ENCODE assay signal across 11 cellular contexts in the genomic region with DNA sequence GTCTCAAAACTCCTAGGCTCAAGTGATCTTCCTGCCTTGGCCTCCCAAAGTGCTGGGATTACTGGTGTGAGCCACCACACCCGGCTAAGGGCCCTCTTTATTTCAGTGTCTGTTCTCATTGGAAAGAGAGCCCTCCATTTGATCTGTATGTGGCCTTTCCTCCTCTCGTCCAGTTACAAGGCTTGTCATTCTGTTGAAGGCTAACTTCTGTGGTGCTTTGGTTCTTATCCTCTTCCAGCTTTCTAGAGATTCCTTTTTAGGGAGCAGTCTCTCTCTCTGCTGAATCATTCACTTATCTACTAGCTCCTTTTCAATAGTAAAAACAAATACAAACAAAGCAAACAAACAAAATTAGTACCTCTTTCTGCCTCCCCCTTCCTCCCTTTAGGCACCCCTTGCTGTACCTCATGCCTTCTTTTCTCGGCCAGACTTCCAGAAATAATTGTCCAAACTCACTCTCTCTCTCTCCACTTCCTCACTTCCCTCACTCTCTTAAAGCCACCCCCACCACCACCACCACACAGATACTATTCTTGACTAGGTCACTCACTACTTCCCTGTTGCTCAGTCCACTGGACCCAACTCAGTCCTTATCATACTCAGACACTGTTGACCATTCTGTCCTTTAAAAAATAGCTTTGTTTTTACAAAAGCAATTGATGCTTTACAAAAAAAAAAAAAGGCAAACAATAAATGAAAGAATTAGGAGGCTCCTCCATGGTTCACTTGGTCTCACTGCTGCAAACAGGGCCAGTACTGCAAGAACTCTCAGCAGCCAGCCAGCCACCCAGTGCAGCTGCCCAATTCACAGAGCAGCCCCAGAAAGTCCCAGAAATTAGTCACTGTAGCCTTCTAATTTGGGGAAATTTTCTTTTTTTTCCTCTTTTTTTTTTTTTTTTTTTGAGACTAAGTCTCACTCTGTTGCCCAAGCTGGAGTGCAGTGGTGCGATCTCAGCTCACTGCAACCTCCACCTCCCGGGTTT. TPM values are rescaled to one million over a fixed set of nuclear protein-coding genes. Genes with fewer than 3 reads are reported as not detected.
A peak's percentile ranks its signal among the peaks of the same experiment; 100 is the strongest.
DNase-seq lines count a peak whose midpoint lies in the region; ATAC-seq lines count a peak whose summit lies in the region.
"Had no signal": no experiment of that assay in that cellular context is flagged by ENCODE, and none has a peak within 500 bp of the region (broad histone marks: within the 10 kb centered on the region; RNA-seq: fewer than 3 reads in every experiment).

No MANE protein-coding gene starts in this region.

- H3K27ac ChIP-seq in BLaER1 treated with 17β-estradiol and CSF1 and Interleukin-3, amounts not matched to agents 10 nM and 100 nM = peak overlapping the region in 6 of 11 experiments; percentile 31 to 86 (median 70); a peak in 11 of 22 replicates
- H3K27ac ChIP-seq in naive thymus-derived CD4-positive, alpha-beta T cell (ENCODE audit: low read depth, low read length) = no peak overlapping the region

- peak overlapping the region in 4 of 10 experiments; percentile 18 to 51 (median 40); a peak in 5 of 20 replicates for H3K4me3 ChIP-seq in BLaER1 treated with 17β-estradiol and CSF1 and Interleukin-3, amounts not matched to agents 10 nM and 100 nM
- H3K4me3 ChIP-seq in naive thymus-derived CD4-positive, alpha-beta T cell (ENCODE audit: low read length) = no peak overlapping the region

- in situ Hi-C loops in KBM-7 (cut with MboI; ENCODE audit: low pct_unique_long_range_greater_than_20kb, low sequenced_read_pairs) = no loop called here

- H3K9me3 Mint-ChIP-seq in activated T-helper 17 cell treated with anti-CD3 and anti-CD28 coated beads, Interleukin-2, amount 50 U/mL, for 72 hours = no peaks in the 10 kb centered on the region
- H3K9me3 Mint-ChIP-seq in naive thymus-derived CD4-positive, alpha-beta T cell = no peaks in the 10 kb centered on the region
- H3K9me3 Mint-ChIP-seq: effector memory CD8-positive, alpha-beta T cell; memory B cell had no signal

- CTCF ChIA-PET in naive thymus-derived CD4-positive, alpha-beta T cell (lab: Charles Lee) = interaction anchor here (0.5 to 0.7 kb wide), 2 partner anchors 22 to 798 kb away, joined by 3 to 4 read pairs; no protein-coding TSS in a partner anchor

- H3K4me1 ChIP-seq in BLaER1 treated with 17β-estradiol and CSF1 and Interleukin-3, amounts not matched to agents 10 nM and 100 nM = peaks cover 52 to 100% (median 81%) of the 10 kb centered on the region in 10 experiments
- peaks cover 14 to 18% of the 10 kb centered on the region in 2 donors for H3K4me1 ChIP-seq in naive thymus-derived CD4-positive, alpha-beta T cell (ENCODE audit: control insufficient read depth in 2 of 2, insufficient read depth in 2 of 2, low read length in 2 of 2)

- H3K9ac ChIP-seq in BLaER1 treated with 17β-estradiol and CSF1 and Interleukin-3, amounts not matched to agents 10 nM and 100 nM = peak overlapping the region in 5 of 11 experiments; percentile 28 to 80 (median 66); a peak in 7 of 22 replicates

- DNase-seq in KBM-7 = peak; percentile 75
- DNase-seq in naive thymus-derived CD4-positive, alpha-beta T cell = no peak
- DNase-seq in NCI-H1694 (lab: John Stamatoyannopoulos, UW) = no peak
- no peak for DNase-seq in activated CD4-positive, alpha-beta T cell treated with anti-CD3 and anti-CD28 coated beads for 48 hours
- DNase-seq in NCI-H1694 treated with DMSO at 0.1 percent for 48 hours (lab: John Stamatoyannopoulos, UW) = no peak

- no peaks in the 10 kb centered on the region for H3K9me3 ChIP-seq in BLaER1 treated with 17β-estradiol and CSF1 and Interleukin-3, amounts not matched to agents 10 nM and 100 nM (replicated peaks in 1 of 11)
- no peaks in the 10 kb centered on the region for H3K9me3 ChIP-seq in naive thymus-derived CD4-positive, alpha-beta T cell (ENCODE audit: control insufficient read depth in 2 of 3, low read length in 3 of 3)

- no peaks in the 10 kb centered on the region for H3K27me3 Mint-ChIP-seq in activated T-helper 17 cell treated with anti-CD3 and anti-CD28 coated beads, Interleukin-2, amount 50 U/mL, for 72 hours
- peaks cover 0 to 4% (median 0%) of the 10 kb centered on the region in 5 donors for H3K27me3 Mint-ChIP-seq in naive thymus-derived CD4-positive, alpha-beta T cell
- H3K27me3 Mint-ChIP-seq: effector memory CD8-positive, alpha-beta T cell; memory B cell had no signal

- H3K4me3 Mint-ChIP-seq in activated T-helper 17 cell treated with anti-CD3 and anti-CD28 coated beads, Interleukin-2, amount 50 U/mL, for 72 hours = no peak overlapping the region
- peak overlapping the region in 1 of 10 donors; percentile 37 for H3K4me3 Mint-ChIP-seq in naive thymus-derived CD4-positive, alpha-beta T cell
- H3K4me3 Mint-ChIP-seq: effector memory CD8-positive, alpha-beta T cell; memory B cell had no signal

- ATAC-seq in activated T-helper 17 cell treated with anti-CD3 and anti-CD28 coated beads, Interleukin-2, amount 50 U/mL, for 72 hours (replicated peaks) = no peak
- ATAC-seq in naive thymus-derived CD4-positive, alpha-beta T cell = peak; percentile 40
- ATAC-seq in HG02798 (IDR thresholded peaks at IDR 0.05; ENCODE audit: poor library complexity, unreplicated experiment) = no peak
- ATAC-seq: effector memory CD8-positive, alpha-beta T cell; Panc1 had no signal

- no peaks in the 10 kb centered on the region for H3K36me3 Mint-ChIP-seq in activated T-helper 17 cell treated with anti-CD3 and anti-CD28 coated beads, Interleukin-2, amount 50 U/mL, for 72 hours (ENCODE audit: low read depth)
- no peaks in the 10 kb centered on the region for H3K36me3 Mint-ChIP-seq in naive thymus-derived CD4-positive, alpha-beta T cell
- H3K36me3 Mint-ChIP-seq: memory B cell had no signal

- peak overlapping the region; percentile 4 for H3K27ac Mint-ChIP-seq in activated T-helper 17 cell treated with anti-CD3 and anti-CD28 coated beads, Interleukin-2, amount 50 U/mL, for 72 hours
- peak overlapping the region in 3 of 9 donors; percentile 28 to 38 (median 34) for H3K27ac Mint-ChIP-seq in naive thymus-derived CD4-positive, alpha-beta T cell
- H3K27ac Mint-ChIP-seq: memory B cell had no signal

- no peaks in the 10 kb centered on the region for H4K20me1 ChIP-seq in BLaER1 treated with 17β-estradiol and CSF1 and Interleukin-3, amounts not matched to agents 10 nM and 100 nM

- intact Hi-C loops in naive thymus-derived CD4-positive, alpha-beta T cell (cut with micrococcal nuclease) = no loop called here

- H3K4me2 ChIP-seq in BLaER1 treated with 17β-estradiol and CSF1 and Interleukin-3, amounts not matched to agents 10 nM and 100 nM = peak overlapping the region; percentile 16 to 92 (median 66)

- no peaks in the 10 kb centered on the region for H3K36me3 ChIP-seq in BLaER1 treated with 17β-estradiol and CSF1 and Interleukin-3, amounts not matched to agents 10 nM and 100 nM
- H3K36me3 ChIP-seq in naive thymus-derived CD4-positive, alpha-beta T cell (ENCODE audit: control insufficient read depth in 2 of 3, insufficient read depth in 3 of 3, low read length in 3 of 3) = no peaks in the 10 kb centered on the region

- H3K27me3 ChIP-seq in BLaER1 treated with 17β-estradiol and CSF1 and Interleukin-3, amounts not matched to agents 10 nM and 100 nM = no peaks in the 10 kb centered on the region
- no peaks in the 10 kb centered on the region for H3K27me3 ChIP-seq in naive thymus-derived CD4-positive, alpha-beta T cell (ENCODE audit: control insufficient read depth in 2 of 2, insufficient read depth in 2 of 2, low read length in 2 of 2)

- H3K4me1 Mint-ChIP-seq in activated T-helper 17 cell treated with anti-CD3 and anti-CD28 coated beads, Interleukin-2, amount 50 U/mL, for 72 hours = peaks cover 16% of the 10 kb centered on the region
- peaks cover 17 to 29% (median 25%) of the 10 kb centered on the region in 7 donors for H3K4me1 Mint-ChIP-seq in naive thymus-derived CD4-positive, alpha-beta T cell

- POLR2A ChIA-PET in naive thymus-derived CD4-positive, alpha-beta T cell (lab: Charles Lee) = interaction anchor here (1.0 to 6.6 kb wide), 2 partner anchors 12 to 45 kb away, joined by 3 to 67 read pairs; a partner anchor contains a TSS

RNA-seq across cellular contexts. Expression of a gene that starts 31.7 kb away (rescaled TPM):
- 100 to 1,000 TPM; 108 to 143 TPM for total RNA-seq in activated T-helper 17 cell treated with anti-CD3 and anti-CD28 coated beads, Interleukin-2, amount 50 U/mL, for 72 hours
- 100 to 1,000 TPM in 2 of 5 experiments, 10 to 100 TPM in 3; 80.9 to 201 (median 88.7) TPM for total RNA-seq in naive thymus-derived CD4-positive, alpha-beta T cell
- 100 to 1,000 TPM; 213 to 224 TPM for polyA plus RNA-seq in naive thymus-derived CD4-positive, alpha-beta T cell

RNA-seq across cellular contexts. Expression of a gene that starts 45.5 kb away (rescaled TPM):
- total RNA-seq in activated T-helper 17 cell treated with anti-CD3 and anti-CD28 coated beads, Interleukin-2, amount 50 U/mL, for 72 hours = 10 to 100 TPM; 48.2 to 61.2 TPM
- total RNA-seq in naive thymus-derived CD4-positive, alpha-beta T cell = 10 to 100 TPM; 40.0 to 67.9 (median 64.6) TPM
- 10 to 100 TPM; 14.1 to 14.9 TPM for polyA plus RNA-seq in naive thymus-derived CD4-positive, alpha-beta T cell
